Comparison of ENCODE assay signal across 20 cellular contexts in genomic region chr9:100730126-100730525, GRCh38.
"Had no signal": no experiment of that assay in that cellular context is flagged by ENCODE, and none has a peak within 500 bp of the region (broad histone marks: within the 10 kb centered on the region; RNA-seq: fewer than 3 reads in every experiment).

No MANE protein-coding gene starts in this region.

- ATAC-seq: effector memory CD8-positive, alpha-beta T cell; left ventricle myocardium superior; lower lobe of right lung; natural killer cell; psoas muscle; right cardiac atrium; stimulated activated memory B cell treated with anti-CD40 and anti-IgM and Interleukin-4, amounts not matched to agents 10 μg/mL and 1 μg/mL and 100 μg/mL, for 72 hours; stimulated activated naive CD8-positive, alpha-beta T cell treated with anti-CD3 and anti-CD28 coated beads, Interleukin-15, Interleukin-2, amounts not matched to agents 100 U/mL and 50 U/mL, for 24 hours had no signal

- H3K9me3 ChIP-seq: esophagus squamous epithelium, lower lobe of right lung, psoas muscle, sigmoid colon, testis, tibial artery had no signal

- FAIRE-seq: frontal cortex, keratinocyte had no signal

- H3K4me1 ChIP-seq: esophagus squamous epithelium, lower lobe of right lung, psoas muscle, testis, tibial artery had no signal

- DNase-seq: cortex of kidney; effector memory CD8-positive, alpha-beta T cell; erythroblast; esophagus squamous epithelium; left ventricle myocardium superior; lower lobe of right lung; natural killer cell; nucleus accumbens; posterior cingulate gyrus; psoas muscle; right cardiac atrium; sigmoid colon; stimulated activated CD4-positive, alpha-beta T cell treated with anti-CD3 and anti-CD28 coated beads, Interleukin-2, amount 100 ng/mL, for 24 hours; stimulated activated CD4-positive, alpha-beta T cell treated with anti-CD3 and anti-CD28 coated beads, Interleukin-4, amount 100 ng/mL, for 4 hours; stimulated activated naive CD8-positive, alpha-beta T cell treated with anti-CD3 and anti-CD28 coated beads, Interleukin-15, Interleukin-2, amounts not matched to agents 100 U/mL and 50 U/mL, for 24 hours; testis; tibial artery had no signal

- H3K4me3 ChIP-seq: esophagus squamous epithelium, lower lobe of right lung, psoas muscle, sigmoid colon, testis, tibial artery had no signal

- H3K27me3 ChIP-seq: esophagus squamous epithelium, sigmoid colon, testis, tibial artery had no signal

- H3K27ac ChIP-seq: esophagus squamous epithelium, lower lobe of right lung, psoas muscle, sigmoid colon, testis, tibial artery had no signal

- H3K36me3 ChIP-seq: esophagus squamous epithelium, lower lobe of right lung, sigmoid colon, tibial artery had no signal
